ENCODE assay signal across 33 cellular contexts in the genomic region with DNA sequence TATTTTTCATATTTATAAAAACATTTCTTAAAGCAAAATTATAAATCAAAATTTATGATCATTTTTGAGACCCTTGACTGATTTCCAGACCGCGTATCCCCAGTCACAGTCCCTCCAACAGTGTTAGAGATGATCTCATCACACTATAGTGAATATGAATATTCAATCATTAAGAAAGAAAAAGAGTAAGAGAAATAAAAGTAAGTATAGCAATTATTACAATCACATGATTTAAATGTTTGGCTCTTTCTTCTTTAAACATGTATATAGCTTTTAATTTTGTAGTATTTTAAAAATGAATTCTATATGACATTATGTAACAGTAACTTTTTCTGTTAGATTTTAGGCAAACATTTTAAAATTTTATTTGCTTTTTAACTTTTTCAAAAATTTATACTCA.
"Had no signal": no experiment of that assay in that cellular context is flagged by ENCODE, and none has a peak within 500 bp of the region (broad histone marks: within the 10 kb centered on the region; RNA-seq: fewer than 3 reads in every experiment).

No MANE protein-coding gene starts in this region.

- H3K27me3 Mint-ChIP-seq: activated CD4-positive, alpha-beta memory T cell treated with anti-CD3 and anti-CD28 coated beads, Interleukin-2, amount 10 ng/mL, durations not matched to agents 7 days and 5 days; activated CD4-positive, alpha-beta T cell treated with anti-CD3 and anti-CD28 coated beads, Interleukin-2, amount 10 ng/mL, durations not matched to agents 7 days and 5 days; activated naive CD4-positive, alpha-beta T cell treated with anti-CD3 and anti-CD28 coated beads, Interleukin-2, amount 10 ng/mL, durations not matched to agents 7 days and 5 days; activated naive CD8-positive, alpha-beta T cell treated with anti-CD3 and anti-CD28 coated beads, Interleukin-2, amount 10 ng/mL, durations not matched to agents 7 days and 5 days; activated T-cell treated with anti-CD3 and anti-CD28 coated beads, Interleukin-2, amount 50 U/mL, for 24 hours; brain; dendritic cell treated with granulocyte-macrophage colony-stimulating factor and Interleukin-4, amounts not matched to agents 40 ng/mL and 50 ng/mL, for 4 days; T-helper 17 cell had no signal

- H3K4me1 ChIP-seq: ascending aorta, breast epithelium, esophagus muscularis mucosa, foreskin keratinocyte had no signal

- DNase-seq: activated CD4-positive, alpha-beta memory T cell treated with anti-CD3 and anti-CD28 coated beads, Interleukin-2, amount 10 ng/mL, durations not matched to agents 7 days and 5 days; activated CD4-positive, alpha-beta T cell treated with anti-CD3 and anti-CD28 coated beads for 1 hour; activated CD4-positive, alpha-beta T cell treated with anti-CD3 and anti-CD28 coated beads for 4 hours; activated CD4-positive, alpha-beta T cell treated with anti-CD3 and anti-CD28 coated beads, Interleukin-2, amount 10 ng/mL, durations not matched to agents 7 days and 5 days; activated CD4-positive, alpha-beta T cell treated with anti-CD3 and anti-CD28 coated beads, Interleukin-2, amount 50 U/mL, for 4 hours; activated CD8-positive, alpha-beta memory T cell treated with anti-CD3 and anti-CD28 coated beads, Interleukin-2, amount 50 U/mL, for 48 hours; activated gamma-delta T cell; activated naive CD4-positive, alpha-beta T cell; activated naive CD4-positive, alpha-beta T cell treated with anti-CD3 and anti-CD28 coated beads, Interleukin-2, amount 10 ng/mL, durations not matched to agents 7 days and 5 days; activated naive CD8-positive, alpha-beta T cell treated with anti-CD3 and anti-CD28 coated beads, Interleukin-2, amount 10 ng/mL, durations not matched to agents 7 days and 5 days; activated T-cell treated with anti-CD3 and anti-CD28 coated beads for 4 hours; activated T-cell treated with anti-CD3 and anti-CD28 coated beads, Interleukin-2, amount 50 U/mL, for 24 hours; activated T-cell treated with anti-CD3 and anti-CD28 coated beads, Interleukin-2, amount 50 U/mL, for 72 hours; central memory CD4-positive, alpha-beta T cell; cerebellar nuclear complex; dorsolateral prefrontal cortex; effector memory CD4-positive, alpha-beta T cell; endodermal cell; foreskin keratinocyte; heart right ventricle; T-helper 1 cell; T-helper 17 cell; T1000 had no signal

- H3K4me3 ChIP-seq: ascending aorta, breast epithelium, cardiac muscle cell, coronary artery, dorsolateral prefrontal cortex, esophagus muscularis mucosa, gastroesophageal sphincter, heart right ventricle had no signal

- H3K9me3 Mint-ChIP-seq: activated CD4-positive, alpha-beta T cell treated with anti-CD3 and anti-CD28 coated beads, Interleukin-2, amount 10 ng/mL, durations not matched to agents 7 days and 5 days; activated naive CD8-positive, alpha-beta T cell treated with anti-CD3 and anti-CD28 coated beads, Interleukin-2, amount 10 ng/mL, durations not matched to agents 7 days and 5 days; activated T-cell treated with anti-CD3 and anti-CD28 coated beads, Interleukin-2, amount 50 U/mL, for 24 hours; activated T-cell treated with anti-CD3 and anti-CD28 coated beads, Interleukin-2, amount 50 U/mL, for 72 hours; dendritic cell treated with granulocyte-macrophage colony-stimulating factor and Interleukin-4, amounts not matched to agents 40 ng/mL and 50 ng/mL, for 4 days; endodermal cell; T-helper 2 cell treated with Interferon-gamma antibody and Interleukin-4, amounts not matched to agents 5 μg/mL and 100 μg/mL, for 36 hours had no signal

- H3K36me3 Mint-ChIP-seq: activated naive CD4-positive, alpha-beta T cell treated with anti-CD3 and anti-CD28 coated beads, Interleukin-2, amount 10 ng/mL, durations not matched to agents 7 days and 5 days; activated naive CD4-positive, alpha-beta T cell treated with anti-CD3 and anti-CD28 coated beads, Interleukin-2, amount 50 U/mL, for 72 hours; activated naive CD8-positive, alpha-beta T cell treated with anti-CD3 and anti-CD28 coated beads, Interleukin-2, amount 10 ng/mL, durations not matched to agents 7 days and 5 days; brain had no signal

- H3K9me3 ChIP-seq: ascending aorta, breast epithelium, esophagus muscularis mucosa, gastroesophageal sphincter, heart right ventricle had no signal

- H3K36me3 ChIP-seq: ascending aorta, breast epithelium, cardiac muscle cell, esophagus muscularis mucosa, gastroesophageal sphincter, heart right ventricle had no signal

- H3K27ac ChIP-seq: ascending aorta, breast epithelium, cardiac muscle cell, coronary artery, dorsolateral prefrontal cortex, esophagus muscularis mucosa, foreskin keratinocyte, gastroesophageal sphincter, heart right ventricle had no signal

- H3K4me1 Mint-ChIP-seq: activated CD4-positive, alpha-beta memory T cell treated with anti-CD3 and anti-CD28 coated beads, Interleukin-2, amount 10 ng/mL, durations not matched to agents 7 days and 5 days; activated CD4-positive, alpha-beta T cell treated with anti-CD3 and anti-CD28 coated beads, Interleukin-2, amount 10 ng/mL, durations not matched to agents 7 days and 5 days; activated naive CD4-positive, alpha-beta T cell treated with anti-CD3 and anti-CD28 coated beads, Interleukin-2, amount 10 ng/mL, durations not matched to agents 7 days and 5 days; activated naive CD8-positive, alpha-beta T cell treated with anti-CD3 and anti-CD28 coated beads, Interleukin-2, amount 10 ng/mL, durations not matched to agents 7 days and 5 days; endodermal cell; T-helper 17 cell had no signal

- H3K27ac Mint-ChIP-seq: activated CD4-positive, alpha-beta memory T cell treated with anti-CD3 and anti-CD28 coated beads, Interleukin-2, amount 10 ng/mL, durations not matched to agents 7 days and 5 days; activated CD4-positive, alpha-beta T cell treated with anti-CD3 and anti-CD28 coated beads, Interleukin-2, amount 10 ng/mL, durations not matched to agents 7 days and 5 days; activated naive CD4-positive, alpha-beta T cell treated with anti-CD3 and anti-CD28 coated beads, Interleukin-2, amount 10 ng/mL, durations not matched to agents 7 days and 5 days; activated naive CD4-positive, alpha-beta T cell treated with anti-CD3 and anti-CD28 coated beads, Interleukin-2, amount 50 U/mL, for 72 hours; activated naive CD8-positive, alpha-beta T cell treated with anti-CD3 and anti-CD28 coated beads, Interleukin-2, amount 10 ng/mL, durations not matched to agents 7 days and 5 days; activated T-cell treated with anti-CD3 and anti-CD28 coated beads, Interleukin-2, amount 50 U/mL, for 24 hours; activated T-cell treated with anti-CD3 and anti-CD28 coated beads, Interleukin-2, amount 50 U/mL, for 72 hours; dendritic cell treated with granulocyte-macrophage colony-stimulating factor and Interleukin-4, amounts not matched to agents 40 ng/mL and 50 ng/mL, for 4 days; endodermal cell; T-helper 17 cell; T-helper 2 cell treated with Interferon-gamma antibody and Interleukin-4, amounts not matched to agents 5 μg/mL and 100 μg/mL, for 36 hours had no signal

- H3K27me3 ChIP-seq: ascending aorta, breast epithelium, cardiac muscle cell, dorsolateral prefrontal cortex, esophagus muscularis mucosa, foreskin keratinocyte, gastroesophageal sphincter, heart right ventricle had no signal

- H3K4me3 Mint-ChIP-seq: activated CD4-positive, alpha-beta memory T cell treated with anti-CD3 and anti-CD28 coated beads, Interleukin-2, amount 10 ng/mL, durations not matched to agents 7 days and 5 days; activated CD4-positive, alpha-beta T cell treated with anti-CD3 and anti-CD28 coated beads, Interleukin-2, amount 10 ng/mL, durations not matched to agents 7 days and 5 days; activated naive CD4-positive, alpha-beta T cell treated with anti-CD3 and anti-CD28 coated beads, Interleukin-2, amount 10 ng/mL, durations not matched to agents 7 days and 5 days; activated naive CD8-positive, alpha-beta T cell treated with anti-CD3 and anti-CD28 coated beads, Interleukin-2, amount 10 ng/mL, durations not matched to agents 7 days and 5 days; activated T-cell treated with anti-CD3 and anti-CD28 coated beads, Interleukin-2, amount 50 U/mL, for 24 hours; activated T-cell treated with anti-CD3 and anti-CD28 coated beads, Interleukin-2, amount 50 U/mL, for 72 hours; brain; dendritic cell treated with granulocyte-macrophage colony-stimulating factor and Interleukin-4, amounts not matched to agents 40 ng/mL and 50 ng/mL, for 4 days; endodermal cell; T-helper 17 cell; T-helper 2 cell treated with Interferon-gamma antibody and Interleukin-4, amounts not matched to agents 5 μg/mL and 100 μg/mL, for 36 hours had no signal

- ATAC-seq: activated naive CD4-positive, alpha-beta T cell treated with anti-CD3 and anti-CD28 coated beads, Interleukin-2, amount 50 U/mL, for 72 hours; activated T-cell treated with anti-CD3 and anti-CD28 coated beads, Interleukin-2, amount 50 U/mL, for 72 hours; foreskin keratinocyte; gastroesophageal sphincter; heart right ventricle; T-helper 17 cell had no signal
